ENCODE assay signal across 10 cellular contexts in the genomic region with DNA sequence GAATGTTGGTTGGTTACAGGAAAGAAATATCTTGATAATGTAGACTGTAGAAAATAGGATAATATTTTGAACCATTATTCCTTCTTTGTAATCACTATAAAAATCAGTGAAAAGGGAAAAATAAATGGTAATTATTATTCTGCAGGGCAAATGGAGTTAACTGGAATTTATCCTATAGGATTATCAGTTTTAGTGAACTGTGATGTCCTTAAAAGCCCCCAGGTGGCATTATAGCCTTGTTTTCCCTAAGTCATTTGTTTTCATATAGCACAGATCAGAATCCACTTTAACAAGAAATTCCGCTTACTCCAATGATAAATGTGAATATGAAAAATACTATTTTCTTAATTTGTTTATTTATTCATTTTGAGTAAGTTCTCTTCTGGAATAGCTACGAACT. TPM values are rescaled to one million over a fixed set of nuclear protein-coding genes. Genes with fewer than 3 reads are reported as not detected.
A peak's percentile ranks its signal among the peaks of the same experiment; 100 is the strongest.
DNase-seq lines count a peak whose midpoint lies in the region; ATAC-seq, FAIRE-seq and TF ChIP-seq lines count a peak whose summit lies in the region.
"Had no signal": no experiment of that assay in that cellular context is flagged by ENCODE, and none has a peak within 500 bp of the region (broad histone marks: within the 10 kb centered on the region; RNA-seq: fewer than 3 reads in every experiment).

No MANE protein-coding gene starts in this region.

- no peak overlapping the region for H2AFZ ChIP-seq in MM.1S (ENCODE audit: low read length)
- no peak overlapping the region for H2AFZ ChIP-seq in neural cell (ENCODE audit: low read depth, low read length)

- H3K4me3 ChIP-seq in MM.1S (ENCODE audit: low read length) (no peak overlapping the region), neural cell (ENCODE audit: low read length) (no peak overlapping the region)
- H3K4me3 ChIP-seq: upper lobe of left lung had no signal

- peak; percentile 67 for FAIRE-seq in TTC549 (lab: Jason Lieb, UNC)

- H4K20me1 ChIP-seq in MM.1S (ENCODE audit: insufficient read depth, low read length) (no peaks in the 10 kb centered on the region), neural cell (ENCODE audit: insufficient read depth) (no peaks in the 10 kb centered on the region)

- TF ChIP-seq RAD21 in neural cell (conservative IDR thresholded peaks at IDR 0.05) = peak; percentile 55

- H3K36me3 ChIP-seq in MM.1S (replicated peaks; ENCODE audit: insufficient read depth, low read length) = no peaks in the 10 kb centered on the region
- H3K36me3 ChIP-seq in neural cell (ENCODE audit: insufficient read depth, low read length) = no peaks in the 10 kb centered on the region
- H3K36me3 ChIP-seq: upper lobe of left lung had no signal

- no peaks in the 10 kb centered on the region for H3K4me1 ChIP-seq in MM.1S (ENCODE audit: low read length)
- H3K4me1 ChIP-seq: upper lobe of left lung had no signal

- ATAC-seq in GM18502 (IDR thresholded peaks at IDR 0.05; ENCODE audit: poor library complexity, unreplicated experiment) (no peak), GM18520 (IDR thresholded peaks at IDR 0.05; ENCODE audit: unreplicated experiment) (no peak)

- H3K79me2 ChIP-seq in MM.1S (ENCODE audit: low read length) (no peaks in the 10 kb centered on the region), neural cell (replicated peaks; ENCODE audit: insufficient read depth, low read length) (no peaks in the 10 kb centered on the region)

- intact Hi-C loops in posterior cingulate gyrus (cut with DNase I) = no loop called here

- no peaks in the 10 kb centered on the region for H3F3A ChIP-seq in MM.1S (ENCODE audit: insufficient read depth, low read length)
- H3F3A ChIP-seq in neural cell (ENCODE audit: insufficient read depth, low read length, poor library complexity, severe bottlenecking) = no peaks in the 10 kb centered on the region

- peak; percentile 26 for TF ChIP-seq CTCF in MM.1S (IDR thresholded peaks at IDR 0.05; ENCODE audit: low read length)
- TF ChIP-seq CTCF in neural cell (IDR thresholded peaks at IDR 0.05; ENCODE audit: poor library complexity, severe bottlenecking) = peak; percentile 51

- H3K4me2 ChIP-seq in MM.1S (ENCODE audit: low read depth, low read length) (no peak overlapping the region), neural cell (ENCODE audit: low read length) (no peak overlapping the region)

- H3K27me3 ChIP-seq in MM.1S (replicated peaks; ENCODE audit: insufficient read depth, low read length) = no peaks in the 10 kb centered on the region
- no peaks in the 10 kb centered on the region for H3K27me3 ChIP-seq in neural cell (ENCODE audit: insufficient read depth, low read depth, low read length)
- H3K27me3 ChIP-seq: upper lobe of left lung had no signal

- H3K9ac ChIP-seq in MM.1S (ENCODE audit: low read length) (no peak overlapping the region), neural cell (ENCODE audit: low read length) (no peak overlapping the region)

- peak; percentile 5 to 11 for DNase-seq in NCI-H2081 (lab: John Stamatoyannopoulos, UW)
- DNase-seq in NCI-H2081 treated with DMSO at 0.1 percent for 48 hours (lab: John Stamatoyannopoulos, UW) = no peak
- peak; percentile 9 for DNase-seq in MM.1S
- DNase-seq in posterior cingulate gyrus = no peak
- DNase-seq: NK-92 treated with Interleukin-12 subunit alpha and Interleukin-12 subunit beta, amount 100 ng/mL, for 24 hours; upper lobe of left lung had no signal

- no peak for TF ChIP-seq EP300 in neural cell (conservative IDR thresholded peaks at IDR 0.05; ENCODE audit: poor library complexity, severe bottlenecking)

- no peaks in the 10 kb centered on the region for H3K9me2 ChIP-seq in MM.1S (replicated peaks; ENCODE audit: insufficient read depth, low read length)
- H3K9me2 ChIP-seq in neural cell (ENCODE audit: insufficient read depth, low read length) = no peaks in the 10 kb centered on the region

- no peak overlapping the region for H3K27ac ChIP-seq in MM.1S (ENCODE audit: low read length)
- no peak overlapping the region for H3K27ac ChIP-seq in neural cell (ENCODE audit: low read length)
- H3K27ac ChIP-seq: upper lobe of left lung had no signal

- no peaks in the 10 kb centered on the region for H3K9me3 ChIP-seq in MM.1S (replicated peaks; ENCODE audit: insufficient read depth, low read length)
- H3K9me3 ChIP-seq in neural cell (ENCODE audit: low read length) = no peaks in the 10 kb centered on the region
- H3K9me3 ChIP-seq: upper lobe of left lung had no signal

TF ChIP-seq in neural cell, 6 proteins besides CTCF, POLR2A, EP300 and RAD21:
- TF ChIP-seq, protein P1, sequence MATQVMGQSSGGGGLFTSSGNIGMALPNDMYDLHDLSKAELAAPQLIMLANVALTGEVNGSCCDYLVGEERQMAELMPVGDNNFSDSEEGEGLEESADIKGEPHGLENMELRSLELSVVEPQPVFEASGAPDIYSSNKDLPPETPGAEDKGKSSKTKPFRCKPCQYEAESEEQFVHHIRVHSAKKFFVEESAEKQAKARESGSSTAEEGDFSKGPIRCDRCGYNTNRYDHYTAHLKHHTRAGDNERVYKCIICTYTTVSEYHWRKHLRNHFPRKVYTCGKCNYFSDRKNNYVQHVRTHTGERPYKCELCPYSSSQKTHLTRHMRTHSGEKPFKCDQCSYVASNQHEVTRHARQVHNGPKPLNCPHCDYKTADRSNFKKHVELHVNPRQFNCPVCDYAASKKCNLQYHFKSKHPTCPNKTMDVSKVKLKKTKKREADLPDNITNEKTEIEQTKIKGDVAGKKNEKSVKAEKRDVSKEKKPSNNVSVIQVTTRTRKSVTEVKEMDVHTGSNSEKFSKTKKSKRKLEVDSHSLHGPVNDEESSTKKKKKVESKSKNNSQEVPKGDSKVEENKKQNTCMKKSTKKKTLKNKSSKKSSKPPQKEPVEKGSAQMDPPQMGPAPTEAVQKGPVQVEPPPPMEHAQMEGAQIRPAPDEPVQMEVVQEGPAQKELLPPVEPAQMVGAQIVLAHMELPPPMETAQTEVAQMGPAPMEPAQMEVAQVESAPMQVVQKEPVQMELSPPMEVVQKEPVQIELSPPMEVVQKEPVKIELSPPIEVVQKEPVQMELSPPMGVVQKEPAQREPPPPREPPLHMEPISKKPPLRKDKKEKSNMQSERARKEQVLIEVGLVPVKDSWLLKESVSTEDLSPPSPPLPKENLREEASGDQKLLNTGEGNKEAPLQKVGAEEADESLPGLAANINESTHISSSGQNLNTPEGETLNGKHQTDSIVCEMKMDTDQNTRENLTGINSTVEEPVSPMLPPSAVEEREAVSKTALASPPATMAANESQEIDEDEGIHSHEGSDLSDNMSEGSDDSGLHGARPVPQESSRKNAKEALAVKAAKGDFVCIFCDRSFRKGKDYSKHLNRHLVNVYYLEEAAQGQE (IDR thresholded peaks at IDR 0.05; ENCODE audit: borderline replicate concordance) = no peak
- TF ChIP-seq EZH2 (IDR thresholded peaks at IDR 0.05; ENCODE audit: borderline replicate concordance, insufficient read depth, low read length, poor library complexity, severe bottlenecking) (no peak), POLR2AphosphoS5 (IDR thresholded peaks at IDR 0.05) (no peak), TAF1 (IDR thresholded peaks at IDR 0.05; ENCODE audit: low read depth) (no peak), MXI1 (conservative IDR thresholded peaks at IDR 0.05; ENCODE audit: poor library complexity, severe bottlenecking) (no peak), SMC3 (conservative IDR thresholded peaks at IDR 0.05; ENCODE audit: poor library complexity) (peak; percentile 43)

RNA-seq across cellular contexts. Expression of a gene that starts 26.2 kb away (rescaled TPM):
- 87.6 and 95.4 TPM in 2 replicates for polyA plus RNA-seq in neural cell
- polyA minus RNA-seq in neural cell = 100 and 110 TPM in 2 replicates

Comparison
In these comparisons a context has a peak if more than half of its experiments do, and no peak if none do; other contexts are left out.
1. DNase-seq: peak in NCI-H2081 (2 of 2) and MM.1S (single experiment); none in NCI-H2081 treated with DMSO at 0.1 percent for 48 hours (single experiment) and posterior cingulate gyrus (0 of 10).